In the genomic region with DNA sequence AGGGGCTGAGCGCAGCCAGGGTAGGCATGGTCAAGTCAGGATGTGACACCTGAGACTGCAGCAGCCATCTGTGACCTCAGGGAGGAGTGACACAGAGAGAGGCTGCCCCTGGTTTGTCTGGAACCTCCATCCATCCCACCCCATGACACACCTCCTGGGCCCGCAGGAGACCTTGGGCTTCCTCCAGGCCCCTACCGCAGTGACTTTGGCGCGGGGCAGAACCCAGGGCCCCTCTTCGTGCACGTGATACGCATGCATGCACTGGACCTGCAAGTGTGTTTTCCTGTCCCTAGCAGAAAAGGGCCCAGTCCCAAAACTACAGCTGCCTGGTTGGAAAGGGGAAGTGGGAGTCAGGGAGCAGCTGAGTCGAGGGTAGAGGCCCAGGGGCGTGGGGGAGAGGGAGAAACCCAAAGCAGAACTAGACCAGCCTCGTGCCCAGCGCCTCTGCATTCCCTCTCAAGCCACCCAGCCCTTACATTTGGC, we compare ENCODE assay signal across 12 cellular contexts. TPM values are rescaled to one million over a fixed set of nuclear protein-coding genes. Genes with fewer than 3 reads are reported as not detected.
A peak's percentile ranks its signal among the peaks of the same experiment; 100 is the strongest.
DNase-seq lines count a peak whose midpoint lies in the region; ATAC-seq and TF ChIP-seq lines count a peak whose summit lies in the region.
"Had no signal": no experiment of that assay in that cellular context is flagged by ENCODE, and none has a peak within 500 bp of the region (broad histone marks: within the 10 kb centered on the region; RNA-seq: fewer than 3 reads in every experiment).

No MANE protein-coding gene starts in this region.

- TF ChIP-seq CTCF in CD14-positive monocyte (IDR thresholded peaks at IDR 0.05) = no peak

- H3K27me3 Mint-ChIP-seq in CD14-positive monocyte (ENCODE audit: low read depth in 3 of 3) (peaks cover 0 to 7% (median 0%) of the 10 kb centered on the region in 3 donors), naive B cell (no peaks in the 10 kb centered on the region)
- peaks cover 5% of the 10 kb centered on the region for H3K27me3 Mint-ChIP-seq in activated naive CD8-positive, alpha-beta T cell treated with anti-CD3 and anti-CD28 coated beads, Interleukin-2, amount 10 ng/mL, durations not matched to agents 7 days and 5 days

- POLR2A ChIA-PET in activated naive CD8-positive, alpha-beta T cell treated with anti-CD3 and anti-CD28 coated beads, Interleukin-2, amount 10 ng/mL, durations not matched to agents 7 days and 5 days (lab: Charles Lee) = interaction anchor here (1.7 kb wide), 1 partner anchor 10 kb away, joined by 5 read pairs; no protein-coding TSS in a partner anchor

- peaks cover 93% of the 10 kb centered on the region for H3K4me1 Mint-ChIP-seq in CD14-positive monocyte
- H3K4me1 Mint-ChIP-seq in activated naive CD8-positive, alpha-beta T cell treated with anti-CD3 and anti-CD28 coated beads, Interleukin-2, amount 10 ng/mL, durations not matched to agents 7 days and 5 days = peaks cover 51% of the 10 kb centered on the region
- H3K4me1 Mint-ChIP-seq in naive B cell = peaks cover 48 to 61% (median 59%) of the 10 kb centered on the region in 3 donors

- H3K4me3 Mint-ChIP-seq in CD14-positive monocyte (peak overlapping the region in 1 of 2 donors; percentile 65), naive B cell (peak overlapping the region in 6 of 8 donors; percentile 33 to 79 (median 66))
- no peak overlapping the region for H3K4me3 Mint-ChIP-seq in activated naive CD8-positive, alpha-beta T cell treated with anti-CD3 and anti-CD28 coated beads, Interleukin-2, amount 10 ng/mL, durations not matched to agents 7 days and 5 days
- H3K4me3 Mint-ChIP-seq: CD8-positive, alpha-beta T cell had no signal

- H3K27ac Mint-ChIP-seq in CD14-positive monocyte = peak overlapping the region; percentile 81 to 95 (median 89)
- H3K27ac Mint-ChIP-seq in activated naive CD8-positive, alpha-beta T cell treated with anti-CD3 and anti-CD28 coated beads, Interleukin-2, amount 10 ng/mL, durations not matched to agents 7 days and 5 days = peak overlapping the region; percentile 40
- peak overlapping the region in 5 of 6 donors; percentile 30 to 72 (median 44) for H3K27ac Mint-ChIP-seq in naive B cell
- H3K27ac Mint-ChIP-seq: CD8-positive, alpha-beta T cell had no signal

- H3K9me3 Mint-ChIP-seq in CD14-positive monocyte (peaks cover 0 to 4% (median 2%) of the 10 kb centered on the region in 7 donors), naive B cell (peaks cover 0 to 4% (median 0%) of the 10 kb centered on the region in 7 donors)
- no peaks in the 10 kb centered on the region for H3K9me3 Mint-ChIP-seq in activated naive CD8-positive, alpha-beta T cell treated with anti-CD3 and anti-CD28 coated beads, Interleukin-2, amount 10 ng/mL, durations not matched to agents 7 days and 5 days
- H3K9me3 Mint-ChIP-seq: CD8-positive, alpha-beta T cell had no signal

- DNase-seq in CD14-positive monocyte (ENCODE audit: low spot score) = peak; percentile 83
- no peak for DNase-seq in activated naive CD8-positive, alpha-beta T cell treated with anti-CD3 and anti-CD28 coated beads, Interleukin-2, amount 10 ng/mL, durations not matched to agents 7 days and 5 days
- peak; percentile 48 for DNase-seq in naive B cell
- no peak for DNase-seq in activated CD8-positive, alpha-beta memory T cell treated with anti-CD3 and anti-CD28 coated beads, Interleukin-2, amount 50 U/mL, for 4 hours
- DNase-seq in DMS 273 treated with DMSO at 0.1 percent for 48 hours (lab: John Stamatoyannopoulos, UW) = no peak
- DNase-seq in foreskin melanocyte = no peak
- DNase-seq: CD8-positive, alpha-beta T cell; PC-3 had no signal

- intact Hi-C loops in CD14-positive monocyte (cut with micrococcal nuclease) = no loop called here

- H3K36me3 Mint-ChIP-seq in CD14-positive monocyte (peaks cover 0 to 3% of the 10 kb centered on the region in 2 donors), naive B cell (no peaks in the 10 kb centered on the region)
- H3K36me3 Mint-ChIP-seq in activated naive CD8-positive, alpha-beta T cell treated with anti-CD3 and anti-CD28 coated beads, Interleukin-2, amount 10 ng/mL, durations not matched to agents 7 days and 5 days = peaks cover 2% of the 10 kb centered on the region
- H3K36me3 Mint-ChIP-seq: CD8-positive, alpha-beta T cell had no signal

- ATAC-seq in HG03196 (IDR thresholded peaks at IDR 0.05; ENCODE audit: unreplicated experiment) = peak; percentile 47
- ATAC-seq in activated naive CD8-positive, alpha-beta T cell treated with anti-CD3 and anti-CD28 coated beads, Interleukin-2, amount 10 ng/mL, durations not matched to agents 7 days and 5 days (ENCODE audit: low read depth) = peak; percentile 35
- ATAC-seq in naive B cell (ENCODE audit: low read depth in 2 of 2) = peak; percentile 65
- ATAC-seq in GM19397 (IDR thresholded peaks at IDR 0.05; ENCODE audit: unreplicated experiment) = no peak
- ATAC-seq: CD8-positive, alpha-beta T cell; PC-3 had no signal

RNA-seq across cellular contexts. Expression of gene CYTH4, which starts 7.9 kb away (rescaled TPM):
- polyA plus RNA-seq in CD14-positive monocyte (10 to 100 TPM; 51.0 to 70.0 TPM), naive B cell (ENCODE audit: low read depth in 6 of 6) (10 to 100 TPM; 29.3 to 74.9 (median 46.1) TPM)
- total RNA-seq in activated naive CD8-positive, alpha-beta T cell treated with anti-CD3 and anti-CD28 coated beads, Interleukin-2, amount 10 ng/mL, durations not matched to agents 7 days and 5 days = 100 to 1,000 TPM; 149 to 157 TPM
- total RNA-seq: LHCN-M2, myocyte had no signal

RNA-seq across cellular contexts. Expression of gene RAC2, which starts 30.4 kb away (rescaled TPM):
- polyA plus RNA-seq in CD14-positive monocyte (100 to 1,000 TPM; 360 to 529 TPM), naive B cell (ENCODE audit: low read depth in 6 of 6) (100 to 1,000 TPM; 671 to 842 (median 780) TPM)
- total RNA-seq in activated naive CD8-positive, alpha-beta T cell treated with anti-CD3 and anti-CD28 coated beads, Interleukin-2, amount 10 ng/mL, durations not matched to agents 7 days and 5 days = 1,000 to 10,000 TPM in 1 of 2 experiments, 100 to 1,000 TPM in 1; 963 to 1,011 TPM
- total RNA-seq: myocyte had no signal

Comparison
In these comparisons a context has a peak if more than half of its experiments do, and no peak if none do; other contexts are left out.
1. DNase-seq: peak in CD14-positive monocyte (single experiment) and naive B cell (single experiment); none in activated naive CD8-positive, alpha-beta T cell treated with anti-CD3 and anti-CD28 coated beads, Interleukin-2, amount 10 ng/mL, durations not matched to agents 7 days and 5 days (single experiment), activated CD8-positive, alpha-beta memory T cell treated with anti-CD3 and anti-CD28 coated beads, Interleukin-2, amount 50 U/mL, for 4 hours (single experiment), DMS 273 treated with DMSO at 0.1 percent for 48 hours (single experiment) and foreskin melanocyte (single experiment).
2. Peak in every context shown above with its lines, with median percentiles within 50 percentile points of each other: H3K27ac Mint-ChIP-seq.